In the genomic region with DNA sequence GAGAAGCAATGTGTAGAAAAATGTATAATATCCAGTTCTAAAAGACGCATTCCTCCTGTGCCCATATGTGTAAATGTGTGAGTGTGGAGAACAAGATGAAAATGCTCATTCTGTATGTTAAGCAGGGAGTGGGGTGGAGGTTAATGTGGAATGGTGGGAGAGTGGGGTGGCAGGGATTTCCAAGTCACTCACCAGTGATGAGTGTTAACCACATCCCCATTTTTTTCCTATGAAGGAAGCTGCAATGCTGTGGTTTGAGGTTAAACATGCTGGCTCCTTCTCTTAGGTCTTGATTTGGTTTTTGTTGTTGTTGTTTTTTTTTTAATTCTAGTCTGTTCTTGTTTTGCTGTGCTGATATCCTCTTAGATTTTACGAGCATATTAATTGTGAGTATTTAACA, we compare ENCODE assay signal across 1 cellular context.
TF ChIP-seq lines count a peak whose summit lies in the region.

No MANE protein-coding gene starts in this region.

TF ChIP-seq in IMR-90, 13 proteins besides CTCF, POLR2A, EP300 and RAD21 (continued from another document):
- TF ChIP-seq MAFK (IDR thresholded peaks at IDR 0.05; ENCODE audit: low read depth, low read length) (no peak), CEBPB (IDR thresholded peaks at IDR 0.05; ENCODE audit: low read depth, low read length) (peak; percentile 58; the same call in 1 of the 2 replicates), CHD1 (IDR thresholded peaks at IDR 0.05; ENCODE audit: low read depth, low read length) (no peak), RFX5 (IDR thresholded peaks at IDR 0.05; ENCODE audit: low read depth, low read length) (no peak), FOS (IDR thresholded peaks at IDR 0.05; ENCODE audit: low read depth, low read length) (0 out of 2 replicates have a peak, but pooled peaks have one; percentile 39), NFE2L2 (IDR thresholded peaks at IDR 0.05; ENCODE audit: low read depth, low read length) (no peak), SMC3 (IDR thresholded peaks at IDR 0.05; ENCODE audit: low read depth, low read length) (no peak), MXI1 (IDR thresholded peaks at IDR 0.05; ENCODE audit: borderline replicate concordance, low read depth, low read length) (no peak), RCOR1 (IDR thresholded peaks at IDR 0.05; ENCODE audit: insufficient replicate concordance, low read length) (no peak)
